Comparison of ENCODE assay signal across 26 cellular contexts in the genomic region with DNA sequence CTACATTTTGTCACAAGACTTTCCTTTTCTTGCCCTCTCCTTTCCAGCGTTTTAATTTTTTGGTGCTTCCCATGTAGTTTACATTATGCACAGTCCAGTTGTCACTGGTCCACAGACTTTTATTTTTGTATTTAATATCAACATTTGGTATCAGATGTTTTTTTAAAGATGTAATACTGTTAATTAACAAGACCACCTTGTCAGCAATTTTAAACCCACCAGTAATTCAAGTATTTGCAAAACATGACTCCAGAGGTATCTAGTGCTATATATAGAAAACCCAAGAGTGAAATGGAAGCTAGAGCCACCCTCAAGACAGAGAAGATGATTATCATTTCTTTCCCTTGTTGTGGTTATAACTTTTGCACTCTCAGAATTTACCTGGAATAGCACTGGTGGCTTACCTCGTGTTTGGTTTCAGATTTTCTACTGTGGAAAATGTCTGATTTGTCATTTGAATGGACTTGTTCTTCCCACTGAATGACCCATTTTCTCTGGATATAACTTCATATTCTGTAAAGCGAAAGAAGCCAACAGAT.
"Had no signal": no experiment of that assay in that cellular context is flagged by ENCODE, and none has a peak within 500 bp of the region (broad histone marks: within the 10 kb centered on the region; RNA-seq: fewer than 3 reads in every experiment).

No MANE protein-coding gene starts in this region.

- H3K4me3 ChIP-seq: coronary artery, dorsolateral prefrontal cortex had no signal

- H3K27ac Mint-ChIP-seq: activated CD4-positive, alpha-beta T cell treated with anti-CD3 and anti-CD28 coated beads, Interleukin-2, amount 10 ng/mL, durations not matched to agents 7 days and 5 days; activated naive CD8-positive, alpha-beta T cell; activated T-cell treated with anti-CD3 and anti-CD28 coated beads, Interleukin-2, amount 50 U/mL, for 24 hours; activated T-cell treated with anti-CD3 and anti-CD28 coated beads, Interleukin-2, amount 50 U/mL, for 72 hours; dendritic cell treated with granulocyte-macrophage colony-stimulating factor and Interleukin-4, amounts not matched to agents 40 ng/mL and 50 ng/mL, for 4 days; endodermal cell had no signal

- FAIRE-seq: astrocyte, bronchial epithelial cell, frontal cortex had no signal

- H3K4me3 Mint-ChIP-seq: activated CD4-positive, alpha-beta T cell treated with anti-CD3 and anti-CD28 coated beads, Interleukin-2, amount 10 ng/mL, durations not matched to agents 7 days and 5 days; activated naive CD8-positive, alpha-beta T cell; activated T-cell treated with anti-CD3 and anti-CD28 coated beads, Interleukin-2, amount 50 U/mL, for 24 hours; activated T-cell treated with anti-CD3 and anti-CD28 coated beads, Interleukin-2, amount 50 U/mL, for 72 hours; central memory CD8-positive, alpha-beta T cell; dendritic cell treated with granulocyte-macrophage colony-stimulating factor and Interleukin-4, amounts not matched to agents 40 ng/mL and 50 ng/mL, for 4 days; endodermal cell had no signal

- H3K36me3 ChIP-seq: brain microvascular endothelial cell had no signal

- H3K27me3 Mint-ChIP-seq: activated CD4-positive, alpha-beta T cell treated with anti-CD3 and anti-CD28 coated beads, Interleukin-2, amount 10 ng/mL, durations not matched to agents 7 days and 5 days; activated naive CD8-positive, alpha-beta T cell; activated T-cell treated with anti-CD3 and anti-CD28 coated beads, Interleukin-2, amount 50 U/mL, for 24 hours; central memory CD8-positive, alpha-beta T cell; dendritic cell treated with granulocyte-macrophage colony-stimulating factor and Interleukin-4, amounts not matched to agents 40 ng/mL and 50 ng/mL, for 4 days had no signal

- H3K4me1 Mint-ChIP-seq: central memory CD8-positive, alpha-beta T cell had no signal

- H3K9me3 Mint-ChIP-seq: activated CD4-positive, alpha-beta T cell treated with anti-CD3 and anti-CD28 coated beads, Interleukin-2, amount 10 ng/mL, durations not matched to agents 7 days and 5 days; activated T-cell treated with anti-CD3 and anti-CD28 coated beads, Interleukin-2, amount 50 U/mL, for 24 hours; activated T-cell treated with anti-CD3 and anti-CD28 coated beads, Interleukin-2, amount 50 U/mL, for 72 hours; central memory CD8-positive, alpha-beta T cell; dendritic cell treated with granulocyte-macrophage colony-stimulating factor and Interleukin-4, amounts not matched to agents 40 ng/mL and 50 ng/mL, for 4 days; endodermal cell had no signal

- H3K27me3 ChIP-seq: brain microvascular endothelial cell, dorsolateral prefrontal cortex had no signal

- DNase-seq: activated CD4-positive, alpha-beta T cell treated with anti-CD3 and anti-CD28 coated beads for 4 hours; activated CD4-positive, CD25-positive, alpha-beta regulatory T cell; activated CD4-positive, CD25-positive, alpha-beta regulatory T cell treated with anti-CD3 and anti-CD28 coated beads, Interleukin-2, amount 50 U/mL, for 72 hours; activated CD8-positive, alpha-beta memory T cell treated with anti-CD3 and anti-CD28 coated beads, Interleukin-2, amount 50 U/mL, for 48 hours; activated effector memory CD4-positive, alpha-beta T cell treated with Interleukin-2 at 50 U/mL for 16 hours; activated gamma-delta T cell treated with Interleukin-2 at 50 U/mL for 16 hours; activated naive CD4-positive, alpha-beta T cell treated with anti-CD3 and anti-CD28 coated beads, Interleukin-2, amount 50 U/mL, for 16 hours; activated naive CD4-positive, alpha-beta T cell treated with Interleukin-2 at 50 U/mL for 16 hours; activated T-cell treated with anti-CD3 and anti-CD28 coated beads for 4 hours; activated T-cell treated with anti-CD3 and anti-CD28 coated beads, Interleukin-2, amount 50 U/mL, for 24 hours; activated T-cell treated with anti-CD3 and anti-CD28 coated beads, Interleukin-2, amount 50 U/mL, for 72 hours; brain microvascular endothelial cell; dorsolateral prefrontal cortex; effector memory CD4-positive, alpha-beta T cell; endodermal cell; foreskin fibroblast; head of caudate nucleus; T-helper 2 cell had no signal

- H3K27ac ChIP-seq: brain microvascular endothelial cell, coronary artery, dorsolateral prefrontal cortex had no signal
